30 cellular contexts compared by ENCODE assay signal in the genomic region with DNA sequence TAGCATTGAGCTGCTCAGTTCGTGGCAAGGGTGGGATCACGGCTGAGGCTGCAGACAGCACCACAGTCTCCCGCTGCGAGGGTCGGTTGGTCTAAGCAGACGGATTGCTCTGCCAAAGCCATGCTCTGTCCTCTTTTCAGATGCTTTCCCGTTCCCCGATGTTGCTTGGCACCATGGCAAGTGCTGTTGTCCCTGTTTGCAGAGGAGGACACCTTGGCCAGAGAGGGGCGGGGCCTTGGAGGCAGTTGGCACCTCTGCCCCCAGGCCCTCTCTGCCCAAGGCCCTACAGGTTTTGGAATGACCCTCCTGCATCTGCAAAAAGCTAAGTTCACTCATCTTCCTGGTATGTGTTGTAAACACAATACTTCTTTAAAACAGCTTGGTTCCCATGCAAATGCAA.
"Had no signal": no experiment of that assay in that cellular context is flagged by ENCODE, and none has a peak within 500 bp of the region (broad histone marks: within the 10 kb centered on the region; RNA-seq: fewer than 3 reads in every experiment).

No MANE protein-coding gene starts in this region.

- H3K27ac ChIP-seq: SJCRH30, SK-N-MC had no signal

- DNase-seq: activated CD4-positive, alpha-beta T cell treated with anti-CD3 and anti-CD28 coated beads for 36 hours; activated CD4-positive, alpha-beta T cell treated with anti-CD3 and anti-CD28 coated beads, Interleukin-2, amount 10 ng/mL, durations not matched to agents 7 days and 5 days; activated CD4-positive, alpha-beta T cell treated with anti-CD3 and anti-CD28 coated beads, Interleukin-2, amount 50 U/mL, for 48 hours; activated CD8-positive, alpha-beta T cell treated with anti-CD3 and anti-CD28 coated beads, Interleukin-2, amount 10 ng/mL, durations not matched to agents 7 days and 5 days; activated gamma-delta T cell treated with Interleukin-2 at 50 U/mL for 16 hours; activated naive CD4-positive, alpha-beta T cell treated with anti-CD3 and anti-CD28 coated beads for 36 hours; activated naive CD8-positive, alpha-beta T cell treated with anti-CD3 and anti-CD28 coated beads, Interleukin-2, amount 50 U/mL, for 24 hours; activated T-cell treated with anti-CD3 and anti-CD28 coated beads, Interleukin-2, amount 50 U/mL, for 24 hours; anterior cingulate cortex; caudate nucleus; cerebellar nuclear complex; Kasumi-1; KG1; MG63; NCI-H1048; NCI-H1436 treated with DMSO at 0.1 percent for 48 hours; NCI-H1694 treated with DMSO at 0.1 percent for 48 hours; NCI-H2029; NCI-H510A; NCI-H526; NCI-H748 treated with DMSO at 0.1 percent for 48 hours; NK-92 treated with Interleukin-12 subunit alpha and Interleukin-12 subunit beta, amount 100 ng/mL, for 24 hours; OCI-M1; SHP77; SJCRH30; T1000 had no signal

- H3K36me3 ChIP-seq: MG63, SJCRH30 had no signal

- H3K4me3 ChIP-seq: MG63, SJCRH30, SK-N-MC had no signal

- ATAC-seq: activated CD4-positive, alpha-beta T cell treated with anti-CD3 and anti-CD28 coated beads for 36 hours; activated CD4-positive, CD25-positive, alpha-beta regulatory T cell treated with anti-CD3 and anti-CD28 coated beads, Interleukin-2, amount 50 U/mL, for 24 hours; activated CD8-positive, alpha-beta T cell treated with anti-CD3 and anti-CD28 coated beads, Interleukin-2, amount 10 ng/mL, durations not matched to agents 7 days and 5 days; activated naive CD8-positive, alpha-beta T cell treated with anti-CD3 and anti-CD28 coated beads, Interleukin-2, amount 50 U/mL, for 24 hours had no signal

- H3K27ac Mint-ChIP-seq: activated CD4-positive, alpha-beta T cell treated with anti-CD3 and anti-CD28 coated beads for 36 hours; activated CD4-positive, alpha-beta T cell treated with anti-CD3 and anti-CD28 coated beads, Interleukin-2, amount 10 ng/mL, durations not matched to agents 7 days and 5 days; activated CD8-positive, alpha-beta T cell treated with anti-CD3 and anti-CD28 coated beads, Interleukin-2, amount 10 ng/mL, durations not matched to agents 7 days and 5 days; activated naive CD4-positive, alpha-beta T cell treated with anti-CD3 and anti-CD28 coated beads for 36 hours; activated naive CD8-positive, alpha-beta T cell; activated naive CD8-positive, alpha-beta T cell treated with anti-CD3 and anti-CD28 coated beads, Interleukin-2, amount 50 U/mL, for 24 hours; activated T-cell treated with anti-CD3 and anti-CD28 coated beads, Interleukin-2, amount 50 U/mL, for 24 hours; brain had no signal

- H3K27me3 Mint-ChIP-seq: activated CD4-positive, alpha-beta T cell treated with anti-CD3 and anti-CD28 coated beads for 36 hours; activated CD4-positive, alpha-beta T cell treated with anti-CD3 and anti-CD28 coated beads, Interleukin-2, amount 10 ng/mL, durations not matched to agents 7 days and 5 days; activated naive CD8-positive, alpha-beta T cell; activated naive CD8-positive, alpha-beta T cell treated with anti-CD3 and anti-CD28 coated beads, Interleukin-2, amount 50 U/mL, for 24 hours; activated T-cell treated with anti-CD3 and anti-CD28 coated beads, Interleukin-2, amount 50 U/mL, for 24 hours; brain had no signal

- H3K4me3 Mint-ChIP-seq: activated CD4-positive, alpha-beta T cell treated with anti-CD3 and anti-CD28 coated beads for 36 hours; activated CD4-positive, alpha-beta T cell treated with anti-CD3 and anti-CD28 coated beads, Interleukin-2, amount 10 ng/mL, durations not matched to agents 7 days and 5 days; activated CD8-positive, alpha-beta T cell treated with anti-CD3 and anti-CD28 coated beads, Interleukin-2, amount 10 ng/mL, durations not matched to agents 7 days and 5 days; activated naive CD4-positive, alpha-beta T cell treated with anti-CD3 and anti-CD28 coated beads for 36 hours; activated naive CD8-positive, alpha-beta T cell; activated naive CD8-positive, alpha-beta T cell treated with anti-CD3 and anti-CD28 coated beads, Interleukin-2, amount 50 U/mL, for 24 hours; activated T-cell treated with anti-CD3 and anti-CD28 coated beads, Interleukin-2, amount 50 U/mL, for 24 hours; brain had no signal

- H3K4me1 Mint-ChIP-seq: activated CD4-positive, alpha-beta T cell treated with anti-CD3 and anti-CD28 coated beads for 36 hours; activated CD4-positive, alpha-beta T cell treated with anti-CD3 and anti-CD28 coated beads, Interleukin-2, amount 10 ng/mL, durations not matched to agents 7 days and 5 days; activated naive CD8-positive, alpha-beta T cell treated with anti-CD3 and anti-CD28 coated beads, Interleukin-2, amount 50 U/mL, for 24 hours; brain had no signal

- H3K9me3 ChIP-seq: MG63, SJCRH30 had no signal

- H3K9me3 Mint-ChIP-seq: activated CD4-positive, alpha-beta T cell treated with anti-CD3 and anti-CD28 coated beads, Interleukin-2, amount 10 ng/mL, durations not matched to agents 7 days and 5 days; activated naive CD4-positive, alpha-beta T cell treated with anti-CD3 and anti-CD28 coated beads for 36 hours; activated naive CD8-positive, alpha-beta T cell treated with anti-CD3 and anti-CD28 coated beads, Interleukin-2, amount 50 U/mL, for 24 hours; activated T-cell treated with anti-CD3 and anti-CD28 coated beads, Interleukin-2, amount 50 U/mL, for 24 hours; brain had no signal

- H3K27me3 ChIP-seq: MG63, SJCRH30 had no signal
